Comparison of ENCODE assay signal across 1 cellular context in the genomic region with DNA sequence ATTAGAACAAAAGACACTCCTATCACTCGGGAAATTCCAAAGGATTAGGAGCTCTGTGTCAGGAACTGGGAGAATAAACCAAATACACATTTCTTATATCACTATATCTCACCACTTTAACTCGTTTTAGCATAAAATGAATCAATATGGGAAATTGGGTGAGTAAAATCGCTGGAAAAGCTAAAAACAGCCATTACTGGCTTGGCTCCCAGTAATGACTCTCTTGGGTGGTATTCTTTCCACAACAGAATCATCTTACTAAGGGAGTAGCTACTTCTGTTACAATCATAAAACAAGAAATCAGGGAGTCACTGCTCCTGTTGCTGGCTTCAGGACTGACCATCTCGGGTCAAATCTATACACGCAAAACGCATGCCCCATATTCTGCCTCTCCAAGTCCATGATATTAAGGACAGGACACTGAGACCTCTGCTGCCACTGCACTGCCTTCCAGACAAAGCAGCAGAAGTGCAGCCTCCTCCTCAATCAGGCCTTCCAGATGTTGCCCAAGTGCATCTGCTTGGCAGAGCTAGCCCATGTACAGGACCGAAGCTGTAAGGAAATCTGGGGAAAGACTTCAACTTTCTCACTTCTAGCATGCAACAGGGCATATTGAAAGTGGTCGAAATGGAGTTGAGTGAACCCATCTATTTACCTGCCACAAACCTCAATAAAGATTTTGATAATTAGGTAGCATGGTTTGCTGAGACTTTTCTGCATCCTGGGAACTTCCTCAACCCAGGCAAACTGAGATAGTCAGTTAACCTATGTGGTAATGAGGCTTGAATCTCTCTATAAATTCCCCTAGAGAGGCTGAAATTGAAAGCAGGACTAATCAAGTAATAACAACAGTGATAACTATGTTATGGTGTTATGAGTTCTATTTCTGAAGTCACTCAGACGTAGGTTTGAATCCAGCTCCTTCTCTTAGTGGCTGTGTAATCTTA.
TF ChIP-seq lines count a peak whose summit lies in the region.

No MANE protein-coding gene starts in this region.

TF ChIP-seq in GM12878, 131 proteins besides CTCF, POLR2A, EP300 and RAD21 (continued from another document):
- TF ChIP-seq, protein P1, sequence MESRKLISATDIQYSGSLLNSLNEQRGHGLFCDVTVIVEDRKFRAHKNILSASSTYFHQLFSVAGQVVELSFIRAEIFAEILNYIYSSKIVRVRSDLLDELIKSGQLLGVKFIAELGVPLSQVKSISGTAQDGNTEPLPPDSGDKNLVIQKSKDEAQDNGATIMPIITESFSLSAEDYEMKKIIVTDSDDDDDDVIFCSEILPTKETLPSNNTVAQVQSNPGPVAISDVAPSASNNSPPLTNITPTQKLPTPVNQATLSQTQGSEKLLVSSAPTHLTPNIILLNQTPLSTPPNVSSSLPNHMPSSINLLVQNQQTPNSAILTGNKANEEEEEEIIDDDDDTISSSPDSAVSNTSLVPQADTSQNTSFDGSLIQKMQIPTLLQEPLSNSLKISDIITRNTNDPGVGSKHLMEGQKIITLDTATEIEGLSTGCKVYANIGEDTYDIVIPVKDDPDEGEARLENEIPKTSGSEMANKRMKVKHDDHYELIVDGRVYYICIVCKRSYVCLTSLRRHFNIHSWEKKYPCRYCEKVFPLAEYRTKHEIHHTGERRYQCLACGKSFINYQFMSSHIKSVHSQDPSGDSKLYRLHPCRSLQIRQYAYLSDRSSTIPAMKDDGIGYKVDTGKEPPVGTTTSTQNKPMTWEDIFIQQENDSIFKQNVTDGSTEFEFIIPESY (IDR thresholded peaks at IDR 0.05) = no peak
- TF ChIP-seq EED (IDR thresholded peaks at IDR 0.05; ENCODE audit: low read depth) (no peak; the same call in 1 of the 2 replicates), IKZF2 (IDR thresholded peaks at IDR 0.05) (peak; percentile 55 to 58; a peak in 2 of 4 replicates), RAD51 (IDR thresholded peaks at IDR 0.05) (no peak), BACH1 (IDR thresholded peaks at IDR 0.05; ENCODE audit: borderline replicate concordance) (no peak), ZSCAN29 (IDR thresholded peaks at IDR 0.05) (no peak), ETV6 (conservative IDR thresholded peaks at IDR 0.05 in 1 of 2, IDR thresholded peaks at IDR 0.05 in 1 of 2; ENCODE audit: borderline replicate concordance in 1 of 2, low read depth in 1 of 2) (no peak), RBBP5 (conservative IDR thresholded peaks at IDR 0.05) (no peak), NR2F1 (conservative IDR thresholded peaks at IDR 0.05) (peak; percentile 75), BCL11A (IDR thresholded peaks at IDR 0.05; ENCODE audit: low read depth, low read length) (peak; percentile 51; the same call in 1 of the 2 replicates), NR2C1 (IDR thresholded peaks at IDR 0.05) (no peak), SMAD5 (IDR thresholded peaks at IDR 0.05; ENCODE audit: low read depth) (no peak), SREBF2 (IDR thresholded peaks at IDR 0.05; ENCODE audit: low read length) (no peak), MEF2B (IDR thresholded peaks at IDR 0.05; ENCODE audit: partially characterized antibody, poor library complexity, severe bottlenecking) (peak; percentile 34), NR2C2 (IDR thresholded peaks at IDR 0.05; ENCODE audit: borderline replicate concordance, control insufficient read depth, insufficient read length, low read depth) (no peak), WRNIP1 (IDR thresholded peaks at IDR 0.05; ENCODE audit: borderline replicate concordance, low read depth, low read length) (no peak), SREBF1 (IDR thresholded peaks at IDR 0.05; ENCODE audit: low read length) (no peak), TCF3 (IDR thresholded peaks at IDR 0.05; ENCODE audit: borderline replicate concordance, insufficient read depth, low read depth, low read length) (no peak), ATF7 (IDR thresholded peaks at IDR 0.05; ENCODE audit: low read depth) (peak; percentile 23; the same call in 1 of the 2 replicates), CHD4 (IDR thresholded peaks at IDR 0.05) (no peak), ASH2L (IDR thresholded peaks at IDR 0.05; ENCODE audit: borderline replicate concordance, low read depth) (no peak), RUNX3 (IDR thresholded peaks at IDR 0.05; ENCODE audit: low read length) (no peak; the same call in 1 of the 2 replicates), IKZF1 (conservative IDR thresholded peaks at IDR 0.05) (peak; percentile 40), MYC (IDR thresholded peaks at IDR 0.05; ENCODE audit: insufficient read depth, insufficient read length, insufficient replicate concordance, low read length, severe bottlenecking) (no peak), MTA2 (IDR thresholded peaks at IDR 0.05; ENCODE audit: low read depth) (peak; percentile 84), PAX5 (IDR thresholded peaks at IDR 0.05; ENCODE audit: borderline replicate concordance, low read depth, low read length) (0 out of 2 replicates have a peak, but pooled peaks have one; percentile 33), BMI1 (IDR thresholded peaks at IDR 0.05; ENCODE audit: borderline replicate concordance) (no peak), NRF1 (conservative IDR thresholded peaks at IDR 0.05; ENCODE audit: low read depth, low read length) (no peak), IRF4 (IDR thresholded peaks at IDR 0.05; ENCODE audit: low read depth, low read length) (no peak), TARDBP (IDR thresholded peaks at IDR 0.05; ENCODE audit: borderline replicate concordance) (no peak), SPI1 (IDR thresholded peaks at IDR 0.05; ENCODE audit: borderline replicate concordance, insufficient read depth, low read depth, low read length) (no peak), ZNF622 (IDR thresholded peaks at IDR 0.05) (no peak), SIX5 (IDR thresholded peaks at IDR 0.05; ENCODE audit: low read depth, low read length, severe bottlenecking) (no peak)
- TF ChIP-seq, protein P2, sequence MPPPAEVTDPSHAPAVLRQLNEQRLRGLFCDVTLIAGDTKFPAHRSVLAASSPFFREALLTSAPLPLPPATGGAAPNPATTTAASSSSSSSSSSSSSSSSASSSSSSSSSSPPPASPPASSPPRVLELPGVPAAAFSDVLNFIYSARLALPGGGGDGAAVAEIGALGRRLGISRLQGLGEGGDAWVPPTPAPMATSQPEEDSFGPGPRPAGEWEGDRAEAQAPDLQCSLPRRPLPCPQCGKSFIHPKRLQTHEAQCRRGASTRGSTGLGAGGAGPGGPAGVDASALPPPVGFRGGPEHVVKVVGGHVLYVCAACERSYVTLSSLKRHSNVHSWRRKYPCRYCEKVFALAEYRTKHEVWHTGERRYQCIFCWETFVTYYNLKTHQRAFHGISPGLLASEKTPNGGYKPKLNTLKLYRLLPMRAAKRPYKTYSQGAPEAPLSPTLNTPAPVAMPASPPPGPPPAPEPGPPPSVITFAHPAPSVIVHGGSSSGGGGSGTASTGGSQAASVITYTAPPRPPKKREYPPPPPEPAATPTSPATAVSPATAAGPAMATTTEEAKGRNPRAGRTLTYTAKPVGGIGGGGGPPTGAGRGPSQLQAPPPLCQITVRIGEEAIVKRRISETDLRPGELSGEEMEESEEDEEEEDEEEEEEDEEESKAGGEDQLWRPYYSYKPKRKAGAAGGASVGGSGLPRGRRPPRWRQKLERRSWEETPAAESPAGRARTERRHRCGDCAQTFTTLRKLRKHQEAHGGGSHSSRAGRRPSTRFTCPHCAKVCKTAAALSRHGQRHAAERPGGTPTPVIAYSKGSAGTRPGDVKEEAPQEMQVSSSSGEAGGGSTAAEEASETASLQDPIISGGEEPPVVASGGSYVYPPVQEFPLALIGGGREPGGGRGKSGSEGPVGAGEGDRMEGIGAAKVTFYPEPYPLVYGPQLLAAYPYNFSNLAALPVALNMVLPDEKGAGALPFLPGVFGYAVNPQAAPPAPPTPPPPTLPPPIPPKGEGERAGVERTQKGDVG (CRISPR knock-in tag; IDR thresholded peaks at IDR 0.05) = no peak
- TF ChIP-seq, protein P3, sequence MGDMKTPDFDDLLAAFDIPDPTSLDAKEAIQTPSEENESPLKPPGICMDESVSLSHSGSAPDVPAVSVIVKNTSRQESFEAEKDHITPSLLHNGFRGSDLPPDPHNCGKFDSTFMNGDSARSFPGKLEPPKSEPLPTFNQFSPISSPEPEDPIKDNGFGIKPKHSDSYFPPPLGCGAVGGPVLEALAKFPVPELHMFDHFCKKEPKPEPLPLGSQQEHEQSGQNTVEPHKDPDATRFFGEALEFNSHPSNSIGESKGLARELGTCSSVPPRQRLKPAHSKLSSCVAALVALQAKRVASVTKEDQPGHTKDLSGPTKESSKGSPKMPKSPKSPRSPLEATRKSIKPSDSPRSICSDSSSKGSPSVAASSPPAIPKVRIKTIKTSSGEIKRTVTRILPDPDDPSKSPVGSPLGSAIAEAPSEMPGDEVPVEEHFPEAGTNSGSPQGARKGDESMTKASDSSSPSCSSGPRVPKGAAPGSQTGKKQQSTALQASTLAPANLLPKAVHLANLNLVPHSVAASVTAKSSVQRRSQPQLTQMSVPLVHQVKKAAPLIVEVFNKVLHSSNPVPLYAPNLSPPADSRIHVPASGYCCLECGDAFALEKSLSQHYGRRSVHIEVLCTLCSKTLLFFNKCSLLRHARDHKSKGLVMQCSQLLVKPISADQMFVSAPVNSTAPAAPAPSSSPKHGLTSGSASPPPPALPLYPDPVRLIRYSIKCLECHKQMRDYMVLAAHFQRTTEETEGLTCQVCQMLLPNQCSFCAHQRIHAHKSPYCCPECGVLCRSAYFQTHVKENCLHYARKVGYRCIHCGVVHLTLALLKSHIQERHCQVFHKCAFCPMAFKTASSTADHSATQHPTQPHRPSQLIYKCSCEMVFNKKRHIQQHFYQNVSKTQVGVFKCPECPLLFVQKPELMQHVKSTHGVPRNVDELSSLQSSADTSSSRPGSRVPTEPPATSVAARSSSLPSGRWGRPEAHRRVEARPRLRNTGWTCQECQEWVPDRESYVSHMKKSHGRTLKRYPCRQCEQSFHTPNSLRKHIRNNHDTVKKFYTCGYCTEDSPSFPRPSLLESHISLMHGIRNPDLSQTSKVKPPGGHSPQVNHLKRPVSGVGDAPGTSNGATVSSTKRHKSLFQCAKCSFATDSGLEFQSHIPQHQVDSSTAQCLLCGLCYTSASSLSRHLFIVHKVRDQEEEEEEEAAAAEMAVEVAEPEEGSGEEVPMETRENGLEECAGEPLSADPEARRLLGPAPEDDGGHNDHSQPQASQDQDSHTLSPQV (IDR thresholded peaks at IDR 0.05) = no peak
- TF ChIP-seq, protein P4, sequence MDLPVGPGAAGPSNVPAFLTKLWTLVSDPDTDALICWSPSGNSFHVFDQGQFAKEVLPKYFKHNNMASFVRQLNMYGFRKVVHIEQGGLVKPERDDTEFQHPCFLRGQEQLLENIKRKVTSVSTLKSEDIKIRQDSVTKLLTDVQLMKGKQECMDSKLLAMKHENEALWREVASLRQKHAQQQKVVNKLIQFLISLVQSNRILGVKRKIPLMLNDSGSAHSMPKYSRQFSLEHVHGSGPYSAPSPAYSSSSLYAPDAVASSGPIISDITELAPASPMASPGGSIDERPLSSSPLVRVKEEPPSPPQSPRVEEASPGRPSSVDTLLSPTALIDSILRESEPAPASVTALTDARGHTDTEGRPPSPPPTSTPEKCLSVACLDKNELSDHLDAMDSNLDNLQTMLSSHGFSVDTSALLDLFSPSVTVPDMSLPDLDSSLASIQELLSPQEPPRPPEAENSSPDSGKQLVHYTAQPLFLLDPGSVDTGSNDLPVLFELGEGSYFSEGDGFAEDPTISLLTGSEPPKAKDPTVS (IDR thresholded peaks at IDR 0.05; ENCODE audit: low read depth, low read length) = no peak
- TF ChIP-seq, protein P5, sequence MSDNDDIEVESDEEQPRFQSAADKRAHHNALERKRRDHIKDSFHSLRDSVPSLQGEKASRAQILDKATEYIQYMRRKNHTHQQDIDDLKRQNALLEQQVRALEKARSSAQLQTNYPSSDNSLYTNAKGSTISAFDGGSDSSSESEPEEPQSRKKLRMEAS (IDR thresholded peaks at IDR 0.05; ENCODE audit: low read depth, low read length) = no peak
- TF ChIP-seq, protein P6, sequence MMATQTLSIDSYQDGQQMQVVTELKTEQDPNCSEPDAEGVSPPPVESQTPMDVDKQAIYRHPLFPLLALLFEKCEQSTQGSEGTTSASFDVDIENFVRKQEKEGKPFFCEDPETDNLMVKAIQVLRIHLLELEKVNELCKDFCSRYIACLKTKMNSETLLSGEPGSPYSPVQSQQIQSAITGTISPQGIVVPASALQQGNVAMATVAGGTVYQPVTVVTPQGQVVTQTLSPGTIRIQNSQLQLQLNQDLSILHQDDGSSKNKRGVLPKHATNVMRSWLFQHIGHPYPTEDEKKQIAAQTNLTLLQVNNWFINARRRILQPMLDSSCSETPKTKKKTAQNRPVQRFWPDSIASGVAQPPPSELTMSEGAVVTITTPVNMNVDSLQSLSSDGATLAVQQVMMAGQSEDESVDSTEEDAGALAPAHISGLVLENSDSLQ (IDR thresholded peaks at IDR 0.05) = no peak
- TF ChIP-seq, protein P7, sequence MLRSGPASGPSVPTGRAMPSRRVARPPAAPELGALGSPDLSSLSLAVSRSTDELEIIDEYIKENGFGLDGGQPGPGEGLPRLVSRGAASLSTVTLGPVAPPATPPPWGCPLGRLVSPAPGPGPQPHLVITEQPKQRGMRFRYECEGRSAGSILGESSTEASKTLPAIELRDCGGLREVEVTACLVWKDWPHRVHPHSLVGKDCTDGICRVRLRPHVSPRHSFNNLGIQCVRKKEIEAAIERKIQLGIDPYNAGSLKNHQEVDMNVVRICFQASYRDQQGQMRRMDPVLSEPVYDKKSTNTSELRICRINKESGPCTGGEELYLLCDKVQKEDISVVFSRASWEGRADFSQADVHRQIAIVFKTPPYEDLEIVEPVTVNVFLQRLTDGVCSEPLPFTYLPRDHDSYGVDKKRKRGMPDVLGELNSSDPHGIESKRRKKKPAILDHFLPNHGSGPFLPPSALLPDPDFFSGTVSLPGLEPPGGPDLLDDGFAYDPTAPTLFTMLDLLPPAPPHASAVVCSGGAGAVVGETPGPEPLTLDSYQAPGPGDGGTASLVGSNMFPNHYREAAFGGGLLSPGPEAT (IDR thresholded peaks at IDR 0.05; ENCODE audit: low read depth) = peak; percentile 18; the same call in 1 of the 2 replicates
- TF ChIP-seq, protein P8, sequence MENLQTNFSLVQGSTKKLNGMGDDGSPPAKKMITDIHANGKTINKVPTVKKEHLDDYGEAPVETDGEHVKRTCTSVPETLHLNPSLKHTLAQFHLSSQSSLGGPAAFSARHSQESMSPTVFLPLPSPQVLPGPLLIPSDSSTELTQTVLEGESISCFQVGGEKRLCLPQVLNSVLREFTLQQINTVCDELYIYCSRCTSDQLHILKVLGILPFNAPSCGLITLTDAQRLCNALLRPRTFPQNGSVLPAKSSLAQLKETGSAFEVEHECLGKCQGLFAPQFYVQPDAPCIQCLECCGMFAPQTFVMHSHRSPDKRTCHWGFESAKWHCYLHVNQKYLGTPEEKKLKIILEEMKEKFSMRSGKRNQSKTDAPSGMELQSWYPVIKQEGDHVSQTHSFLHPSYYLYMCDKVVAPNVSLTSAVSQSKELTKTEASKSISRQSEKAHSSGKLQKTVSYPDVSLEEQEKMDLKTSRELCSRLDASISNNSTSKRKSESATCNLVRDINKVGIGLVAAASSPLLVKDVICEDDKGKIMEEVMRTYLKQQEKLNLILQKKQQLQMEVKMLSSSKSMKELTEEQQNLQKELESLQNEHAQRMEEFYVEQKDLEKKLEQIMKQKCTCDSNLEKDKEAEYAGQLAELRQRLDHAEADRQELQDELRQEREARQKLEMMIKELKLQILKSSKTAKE (IDR thresholded peaks at IDR 0.05; ENCODE audit: low read depth, poor library complexity, severe bottlenecking) = peak; percentile 29
